Comparison of ENCODE assay signal across 1 cellular context in genomic region chr12:89354630-89354931, GRCh38.
A peak's percentile ranks its signal among the peaks of the same experiment; 100 is the strongest.
TF ChIP-seq lines count a peak whose summit lies in the region.

No MANE protein-coding gene starts in this region.

TF ChIP-seq in H1, 55 proteins besides CTCF, POLR2A, EP300 and RAD21 (continued from another document):
- TF ChIP-seq, protein P1, sequence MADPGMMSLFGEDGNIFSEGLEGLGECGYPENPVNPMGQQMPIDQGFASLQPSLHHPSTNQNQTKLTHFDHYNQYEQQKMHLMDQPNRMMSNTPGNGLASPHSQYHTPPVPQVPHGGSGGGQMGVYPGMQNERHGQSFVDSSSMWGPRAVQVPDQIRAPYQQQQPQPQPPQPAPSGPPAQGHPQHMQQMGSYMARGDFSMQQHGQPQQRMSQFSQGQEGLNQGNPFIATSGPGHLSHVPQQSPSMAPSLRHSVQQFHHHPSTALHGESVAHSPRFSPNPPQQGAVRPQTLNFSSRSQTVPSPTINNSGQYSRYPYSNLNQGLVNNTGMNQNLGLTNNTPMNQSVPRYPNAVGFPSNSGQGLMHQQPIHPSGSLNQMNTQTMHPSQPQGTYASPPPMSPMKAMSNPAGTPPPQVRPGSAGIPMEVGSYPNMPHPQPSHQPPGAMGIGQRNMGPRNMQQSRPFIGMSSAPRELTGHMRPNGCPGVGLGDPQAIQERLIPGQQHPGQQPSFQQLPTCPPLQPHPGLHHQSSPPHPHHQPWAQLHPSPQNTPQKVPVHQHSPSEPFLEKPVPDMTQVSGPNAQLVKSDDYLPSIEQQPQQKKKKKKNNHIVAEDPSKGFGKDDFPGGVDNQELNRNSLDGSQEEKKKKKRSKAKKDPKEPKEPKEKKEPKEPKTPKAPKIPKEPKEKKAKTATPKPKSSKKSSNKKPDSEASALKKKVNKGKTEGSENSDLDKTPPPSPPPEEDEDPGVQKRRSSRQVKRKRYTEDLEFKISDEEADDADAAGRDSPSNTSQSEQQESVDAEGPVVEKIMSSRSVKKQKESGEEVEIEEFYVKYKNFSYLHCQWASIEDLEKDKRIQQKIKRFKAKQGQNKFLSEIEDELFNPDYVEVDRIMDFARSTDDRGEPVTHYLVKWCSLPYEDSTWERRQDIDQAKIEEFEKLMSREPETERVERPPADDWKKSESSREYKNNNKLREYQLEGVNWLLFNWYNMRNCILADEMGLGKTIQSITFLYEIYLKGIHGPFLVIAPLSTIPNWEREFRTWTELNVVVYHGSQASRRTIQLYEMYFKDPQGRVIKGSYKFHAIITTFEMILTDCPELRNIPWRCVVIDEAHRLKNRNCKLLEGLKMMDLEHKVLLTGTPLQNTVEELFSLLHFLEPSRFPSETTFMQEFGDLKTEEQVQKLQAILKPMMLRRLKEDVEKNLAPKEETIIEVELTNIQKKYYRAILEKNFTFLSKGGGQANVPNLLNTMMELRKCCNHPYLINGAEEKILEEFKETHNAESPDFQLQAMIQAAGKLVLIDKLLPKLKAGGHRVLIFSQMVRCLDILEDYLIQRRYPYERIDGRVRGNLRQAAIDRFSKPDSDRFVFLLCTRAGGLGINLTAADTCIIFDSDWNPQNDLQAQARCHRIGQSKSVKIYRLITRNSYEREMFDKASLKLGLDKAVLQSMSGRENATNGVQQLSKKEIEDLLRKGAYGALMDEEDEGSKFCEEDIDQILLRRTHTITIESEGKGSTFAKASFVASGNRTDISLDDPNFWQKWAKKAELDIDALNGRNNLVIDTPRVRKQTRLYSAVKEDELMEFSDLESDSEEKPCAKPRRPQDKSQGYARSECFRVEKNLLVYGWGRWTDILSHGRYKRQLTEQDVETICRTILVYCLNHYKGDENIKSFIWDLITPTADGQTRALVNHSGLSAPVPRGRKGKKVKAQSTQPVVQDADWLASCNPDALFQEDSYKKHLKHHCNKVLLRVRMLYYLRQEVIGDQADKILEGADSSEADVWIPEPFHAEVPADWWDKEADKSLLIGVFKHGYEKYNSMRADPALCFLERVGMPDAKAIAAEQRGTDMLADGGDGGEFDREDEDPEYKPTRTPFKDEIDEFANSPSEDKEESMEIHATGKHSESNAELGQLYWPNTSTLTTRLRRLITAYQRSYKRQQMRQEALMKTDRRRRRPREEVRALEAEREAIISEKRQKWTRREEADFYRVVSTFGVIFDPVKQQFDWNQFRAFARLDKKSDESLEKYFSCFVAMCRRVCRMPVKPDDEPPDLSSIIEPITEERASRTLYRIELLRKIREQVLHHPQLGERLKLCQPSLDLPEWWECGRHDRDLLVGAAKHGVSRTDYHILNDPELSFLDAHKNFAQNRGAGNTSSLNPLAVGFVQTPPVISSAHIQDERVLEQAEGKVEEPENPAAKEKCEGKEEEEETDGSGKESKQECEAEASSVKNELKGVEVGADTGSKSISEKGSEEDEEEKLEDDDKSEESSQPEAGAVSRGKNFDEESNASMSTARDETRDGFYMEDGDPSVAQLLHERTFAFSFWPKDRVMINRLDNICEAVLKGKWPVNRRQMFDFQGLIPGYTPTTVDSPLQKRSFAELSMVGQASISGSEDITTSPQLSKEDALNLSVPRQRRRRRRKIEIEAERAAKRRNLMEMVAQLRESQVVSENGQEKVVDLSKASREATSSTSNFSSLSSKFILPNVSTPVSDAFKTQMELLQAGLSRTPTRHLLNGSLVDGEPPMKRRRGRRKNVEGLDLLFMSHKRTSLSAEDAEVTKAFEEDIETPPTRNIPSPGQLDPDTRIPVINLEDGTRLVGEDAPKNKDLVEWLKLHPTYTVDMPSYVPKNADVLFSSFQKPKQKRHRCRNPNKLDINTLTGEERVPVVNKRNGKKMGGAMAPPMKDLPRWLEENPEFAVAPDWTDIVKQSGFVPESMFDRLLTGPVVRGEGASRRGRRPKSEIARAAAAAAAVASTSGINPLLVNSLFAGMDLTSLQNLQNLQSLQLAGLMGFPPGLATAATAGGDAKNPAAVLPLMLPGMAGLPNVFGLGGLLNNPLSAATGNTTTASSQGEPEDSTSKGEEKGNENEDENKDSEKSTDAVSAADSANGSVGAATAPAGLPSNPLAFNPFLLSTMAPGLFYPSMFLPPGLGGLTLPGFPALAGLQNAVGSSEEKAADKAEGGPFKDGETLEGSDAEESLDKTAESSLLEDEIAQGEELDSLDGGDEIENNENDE (IDR thresholded peaks at IDR 0.05; ENCODE audit: insufficient replicate concordance, low read length) = no peak
- TF ChIP-seq RFX5 (IDR thresholded peaks at IDR 0.05; ENCODE audit: borderline replicate concordance, low read depth, low read length) = no peak
- TF ChIP-seq SRF (IDR thresholded peaks at IDR 0.05; ENCODE audit: low read depth, low read length) = no peak
- no peak for TF ChIP-seq CREB1 (IDR thresholded peaks at IDR 0.05)
- no peak for TF ChIP-seq TCF12 (IDR thresholded peaks at IDR 0.05; ENCODE audit: low read depth, low read length)
- TF ChIP-seq FOSL1 (IDR thresholded peaks at IDR 0.05; ENCODE audit: insufficient read depth, low read depth, low read length) = no peak
- TF ChIP-seq KDM4A (IDR thresholded peaks at IDR 0.05; ENCODE audit: low read depth, low read length, severe bottlenecking) = peak; percentile 35
- TF ChIP-seq ASH2L (IDR thresholded peaks at IDR 0.05; ENCODE audit: low read length) = no peak
- TF ChIP-seq, protein P2, sequence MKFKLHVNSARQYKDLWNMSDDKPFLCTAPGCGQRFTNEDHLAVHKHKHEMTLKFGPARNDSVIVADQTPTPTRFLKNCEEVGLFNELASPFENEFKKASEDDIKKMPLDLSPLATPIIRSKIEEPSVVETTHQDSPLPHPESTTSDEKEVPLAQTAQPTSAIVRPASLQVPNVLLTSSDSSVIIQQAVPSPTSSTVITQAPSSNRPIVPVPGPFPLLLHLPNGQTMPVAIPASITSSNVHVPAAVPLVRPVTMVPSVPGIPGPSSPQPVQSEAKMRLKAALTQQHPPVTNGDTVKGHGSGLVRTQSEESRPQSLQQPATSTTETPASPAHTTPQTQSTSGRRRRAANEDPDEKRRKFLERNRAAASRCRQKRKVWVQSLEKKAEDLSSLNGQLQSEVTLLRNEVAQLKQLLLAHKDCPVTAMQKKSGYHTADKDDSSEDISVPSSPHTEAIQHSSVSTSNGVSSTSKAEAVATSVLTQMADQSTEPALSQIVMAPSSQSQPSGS (IDR thresholded peaks at IDR 0.05; ENCODE audit: low read length) = no peak
- TF ChIP-seq TAF1 (IDR thresholded peaks at IDR 0.05; ENCODE audit: low read depth, low read length) = no peak
- TF ChIP-seq, protein P3, sequence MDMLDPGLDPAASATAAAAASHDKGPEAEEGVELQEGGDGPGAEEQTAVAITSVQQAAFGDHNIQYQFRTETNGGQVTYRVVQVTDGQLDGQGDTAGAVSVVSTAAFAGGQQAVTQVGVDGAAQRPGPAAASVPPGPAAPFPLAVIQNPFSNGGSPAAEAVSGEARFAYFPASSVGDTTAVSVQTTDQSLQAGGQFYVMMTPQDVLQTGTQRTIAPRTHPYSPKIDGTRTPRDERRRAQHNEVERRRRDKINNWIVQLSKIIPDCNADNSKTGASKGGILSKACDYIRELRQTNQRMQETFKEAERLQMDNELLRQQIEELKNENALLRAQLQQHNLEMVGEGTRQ (IDR thresholded peaks at IDR 0.05; ENCODE audit: low read length) = no peak
- TF ChIP-seq NANOG (IDR thresholded peaks at IDR 0.05; ENCODE audit: insufficient read depth, low read depth, low read length, poor library complexity, severe bottlenecking) = no peak
- no peak for TF ChIP-seq YY1 (IDR thresholded peaks at IDR 0.05; ENCODE audit: low read depth, low read length)
- TF ChIP-seq SIN3A (conservative IDR thresholded peaks at IDR 0.05 in 1 of 2, IDR thresholded peaks at IDR 0.05 in 1 of 2; ENCODE audit: low read depth in 1 of 2, low read length in 2 of 2) = no peak
- no peak for TF ChIP-seq PHF8 (conservative IDR thresholded peaks at IDR 0.05; ENCODE audit: low read depth, low read length)
- TF ChIP-seq TBP (IDR thresholded peaks at IDR 0.05; ENCODE audit: low read depth, low read length) = no peak
- TF ChIP-seq SP1 (IDR thresholded peaks at IDR 0.05; ENCODE audit: low read depth, low read length) = no peak
- TF ChIP-seq CBX5 (IDR thresholded peaks at IDR 0.05; ENCODE audit: low read depth, low read length) = no peak
- no peak for TF ChIP-seq EGR1 (IDR thresholded peaks at IDR 0.05; ENCODE audit: borderline replicate concordance, low read depth, low read length)
- TF ChIP-seq TAF7 (optimal IDR thresholded peaks at IDR 0.05; ENCODE audit: borderline replicate concordance, low read depth, low read length) = no peak
- TF ChIP-seq GTF2F1 (IDR thresholded peaks at IDR 0.05; ENCODE audit: borderline replicate concordance, low read depth, low read length) = no peak
- peak; percentile 28 for TF ChIP-seq SUZ12 (IDR thresholded peaks at IDR 0.05; ENCODE audit: low read length)
- no peak for TF ChIP-seq KDM1A (IDR thresholded peaks at IDR 0.05; ENCODE audit: borderline replicate concordance, low read length)
- TF ChIP-seq SP4 (IDR thresholded peaks at IDR 0.05; ENCODE audit: low read length) = no peak
- TF ChIP-seq ZNF274 (IDR thresholded peaks at IDR 0.05; ENCODE audit: borderline replicate concordance, extremely low read depth, low read length) = no peak
- TF ChIP-seq POLR2AphosphoS5 (IDR thresholded peaks at IDR 0.05; ENCODE audit: low read depth, low read length) = no peak
- no peak for TF ChIP-seq MAX (IDR thresholded peaks at IDR 0.05)
